ENCODE assay signal across 9 cellular contexts in genomic region chr3:139561959-139562676, GRCh38. TPM values are rescaled to one million over a fixed set of nuclear protein-coding genes. Genes with fewer than 3 reads are reported as not detected.
DNase-seq lines count a peak whose midpoint lies in the region; ATAC-seq and TF ChIP-seq lines count a peak whose summit lies in the region.
"Had no signal": no experiment of that assay in that cellular context is flagged by ENCODE, and none has a peak within 500 bp of the region (broad histone marks: within the 10 kb centered on the region; RNA-seq: fewer than 3 reads in every experiment).

No MANE protein-coding gene starts in this region.

- H3K4me1 ChIP-seq in adipocyte (ENCODE audit: control insufficient read depth, insufficient read depth, low read length) = no peaks in the 10 kb centered on the region
- no peaks in the 10 kb centered on the region for H3K4me1 ChIP-seq in vagina

- TF ChIP-seq POLR2A in vagina (IDR thresholded peaks at IDR 0.05) = no peak

- H3K27ac ChIP-seq in vagina = no peak overlapping the region

- H3K4me3 ChIP-seq in adipocyte (ENCODE audit: low read length) = no peak overlapping the region
- no peak overlapping the region for H3K4me3 ChIP-seq in vagina
- H3K4me3 ChIP-seq: lung had no signal

- H3K27me3 ChIP-seq in adipocyte (replicated peaks; ENCODE audit: control insufficient read depth, insufficient read depth, low read length) (no peaks in the 10 kb centered on the region), vagina (no peaks in the 10 kb centered on the region)

- peak in 2 of 3 experiments; percentile 28 to 44 for TF ChIP-seq CTCF in vagina (IDR thresholded peaks at IDR 0.05)

- DNase-seq in ELR (ENCODE audit: low read depth) = peak; percentile 27
- peak; percentile 56 for DNase-seq in M059J (ENCODE audit: low read depth)
- peak; percentile 67 for DNase-seq in adipocyte (ENCODE audit: low read depth)
- peak; percentile 83 for DNase-seq in iPS-NIHi7 (ENCODE audit: extremely low spot score)
- no peak for DNase-seq in vagina (ENCODE audit: extremely low spot score in 2 of 2)
- DNase-seq in stimulated activated CD4-positive, alpha-beta T cell treated with anti-CD3 and anti-CD28 coated beads, Interleukin-4, amount 100 ng/mL, for 4 hours = no peak
- DNase-seq in activated T-cell treated with anti-CD3 and anti-CD28 coated beads, Interleukin-2, amount 50 U/mL, for 1 hour = no peak

- no peak for ATAC-seq in HG02759 (IDR thresholded peaks at IDR 0.05; ENCODE audit: unreplicated experiment)

- H3K36me3 ChIP-seq in adipocyte (ENCODE audit: control insufficient read depth, insufficient read depth, low read length, severe bottlenecking) (no peaks in the 10 kb centered on the region), vagina (no peaks in the 10 kb centered on the region)

- intact Hi-C loops in vagina (cut with DNase I) = no loop called here

- H3K9ac ChIP-seq in adipocyte (ENCODE audit: low read length) = no peak overlapping the region

- H3K9me3 ChIP-seq in adipocyte (ENCODE audit: control insufficient read depth, low read length) (no peaks in the 10 kb centered on the region), vagina (no peaks in the 10 kb centered on the region)

RNA-seq across cellular contexts. Expression of gene RBP1, which starts 22.6 kb away (rescaled TPM):
- total RNA-seq in M059J (2014; rRNA removed; shearing (Covaris generic)) = 24.4 and 28.6 TPM in 2 replicates
- total RNA-seq in vagina = 19.9 TPM

Comparison
In these comparisons a context has a peak if more than half of its experiments do, and no peak if none do; other contexts are left out.
1. DNase-seq: peak in ELR (single experiment), M059J (single experiment), adipocyte (single experiment) and iPS-NIHi7 (single experiment); none in vagina (0 of 2), stimulated activated CD4-positive, alpha-beta T cell treated with anti-CD3 and anti-CD28 coated beads, Interleukin-4, amount 100 ng/mL, for 4 hours (0 of 2) and activated T-cell treated with anti-CD3 and anti-CD28 coated beads, Interleukin-2, amount 50 U/mL, for 1 hour (single experiment).